23 cellular contexts compared by ENCODE assay signal in the genomic region with DNA sequence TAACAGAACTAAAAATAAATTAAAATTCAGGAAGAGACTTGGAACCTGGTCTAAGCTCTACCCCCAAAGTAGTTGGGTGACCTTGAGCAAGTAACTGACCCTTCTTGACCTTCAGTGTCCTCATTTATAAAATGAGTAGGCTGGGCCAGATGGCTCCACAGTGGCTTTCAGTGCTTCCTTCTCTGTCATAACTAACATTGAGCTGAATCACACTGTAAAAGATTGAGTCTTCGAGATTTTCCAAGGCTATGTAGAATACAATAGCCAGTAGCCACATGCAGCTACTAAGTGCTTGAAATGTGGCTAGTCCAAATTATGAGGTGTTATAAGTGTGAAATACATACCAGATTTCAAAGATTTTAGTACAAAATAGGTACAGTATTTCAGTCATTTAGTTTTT.
"Had no signal": no experiment of that assay in that cellular context is flagged by ENCODE, and none has a peak within 500 bp of the region (broad histone marks: within the 10 kb centered on the region; RNA-seq: fewer than 3 reads in every experiment).

No MANE protein-coding gene starts in this region.

- H3K27ac ChIP-seq: right atrium auricular region, suprapubic skin, uterus had no signal

- H3K27me3 ChIP-seq: body of pancreas, esophagus squamous epithelium, right atrium auricular region, uterus had no signal

- H3K4me3 Mint-ChIP-seq: activated CD4-positive, alpha-beta T cell treated with anti-CD3 and anti-CD28 coated beads, Interleukin-2, amount 10 ng/mL, durations not matched to agents 24 days and 14 days; activated CD8-positive, alpha-beta T cell treated with anti-CD3 and anti-CD28 coated beads for 36 hours; activated naive CD8-positive, alpha-beta T cell treated with anti-CD3 and anti-CD28 coated beads, Interleukin-2, amount 10 ng/mL, durations not matched to agents 7 days and 5 days; central memory CD8-positive, alpha-beta T cell; nephron progenitor cell; stimulated activated naive CD8-positive, alpha-beta T cell treated with anti-CD3 and anti-CD28 coated beads, Interleukin-15, Interleukin-2, amounts not matched to agents 100 ng/mL and 50 ng/mL, for 24 hours had no signal

- ATAC-seq: activated CD8-positive, alpha-beta T cell treated with anti-CD3 and anti-CD28 coated beads for 36 hours; body of pancreas; left lobe of liver had no signal

- H3K4me1 Mint-ChIP-seq: activated CD4-positive, alpha-beta T cell treated with anti-CD3 and anti-CD28 coated beads, Interleukin-2, amount 10 ng/mL, durations not matched to agents 24 days and 14 days; activated naive CD8-positive, alpha-beta T cell treated with anti-CD3 and anti-CD28 coated beads, Interleukin-2, amount 10 ng/mL, durations not matched to agents 7 days and 5 days; central memory CD8-positive, alpha-beta T cell had no signal

- DNase-seq: activated CD4-positive, alpha-beta T cell treated with anti-CD3 and anti-CD28 coated beads, Interleukin-2, amount 10 ng/mL, durations not matched to agents 24 days and 14 days; activated CD8-positive, alpha-beta T cell treated with anti-CD3 and anti-CD28 coated beads for 36 hours; activated naive CD4-positive, alpha-beta T cell treated with Interleukin-2 at 50 U/mL for 16 hours; activated naive CD8-positive, alpha-beta T cell treated with anti-CD3 and anti-CD28 coated beads, Interleukin-2, amount 10 ng/mL, durations not matched to agents 7 days and 5 days; activated T-cell treated with anti-CD3 and anti-CD28 coated beads, Interleukin-2, amount 50 U/mL, for 1 hour; amygdala; body of pancreas; cortex of kidney; esophagus squamous epithelium; midbrain; nephron progenitor cell; nucleus accumbens; stimulated activated CD4-positive, alpha-beta T cell treated with anti-CD3 and anti-CD28 coated beads, Interleukin-2, amount 100 ng/mL, for 24 hours; T1000; transverse colon; uterus had no signal

- H3K4me3 ChIP-seq: body of pancreas, esophagus squamous epithelium, lung, right atrium auricular region, suprapubic skin, transverse colon, uterus had no signal

- H3K9me3 ChIP-seq: body of pancreas, esophagus squamous epithelium, right atrium auricular region, suprapubic skin, transverse colon, uterus had no signal

- H3K36me3 ChIP-seq: esophagus squamous epithelium, right atrium auricular region, suprapubic skin, transverse colon, uterus had no signal

- H3K9me3 Mint-ChIP-seq: activated CD4-positive, alpha-beta T cell treated with anti-CD3 and anti-CD28 coated beads, Interleukin-2, amount 10 ng/mL, durations not matched to agents 24 days and 14 days; activated CD8-positive, alpha-beta T cell treated with anti-CD3 and anti-CD28 coated beads for 36 hours; activated naive CD8-positive, alpha-beta T cell treated with anti-CD3 and anti-CD28 coated beads, Interleukin-2, amount 10 ng/mL, durations not matched to agents 7 days and 5 days; activated T-helper 2 cell treated with anti-CD3 and anti-CD28 coated beads, Interferon-gamma antibody, Interleukin-2, Interleukin-4, amounts not matched to agents 10 μg/mL and 5 μg/mL and 100 μg/mL, durations not matched to agents 14 hours and 24 hours and 36 hours; central memory CD8-positive, alpha-beta T cell; nephron progenitor cell; stimulated activated naive CD8-positive, alpha-beta T cell treated with anti-CD3 and anti-CD28 coated beads, Interleukin-15, Interleukin-2, amounts not matched to agents 100 ng/mL and 50 ng/mL, for 24 hours had no signal

- H3K36me3 Mint-ChIP-seq: activated naive CD8-positive, alpha-beta T cell treated with anti-CD3 and anti-CD28 coated beads, Interleukin-2, amount 10 ng/mL, durations not matched to agents 7 days and 5 days had no signal

- H3K4me1 ChIP-seq: right atrium auricular region, suprapubic skin, uterus had no signal
